In the genomic region with DNA sequence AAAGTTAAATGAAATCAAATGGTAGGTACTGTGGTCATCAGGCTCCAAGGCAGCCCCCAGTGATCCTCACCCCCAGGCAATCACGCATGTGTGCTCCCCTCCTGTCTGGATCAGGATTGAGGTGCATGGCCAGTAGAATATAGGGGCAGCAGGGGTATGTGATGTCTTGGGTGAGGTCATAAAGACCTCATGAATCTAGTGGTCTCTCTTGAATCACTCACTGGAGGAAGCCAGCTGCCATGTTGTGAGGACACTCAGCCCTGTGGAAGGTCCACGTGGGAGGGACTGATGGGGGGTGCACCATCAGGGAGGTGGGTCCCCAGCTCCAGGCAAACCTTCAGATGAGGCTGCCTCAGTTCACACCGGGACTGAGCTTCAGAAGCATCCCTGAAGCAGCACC, we compare ENCODE assay signal across 26 cellular contexts. TPM values are rescaled to one million over a fixed set of nuclear protein-coding genes. Genes with fewer than 3 reads are reported as not detected.
DNase-seq lines count a peak whose midpoint lies in the region; ATAC-seq and TF ChIP-seq lines count a peak whose summit lies in the region.
"Had no signal": no experiment of that assay in that cellular context is flagged by ENCODE, and none has a peak within 500 bp of the region (broad histone marks: within the 10 kb centered on the region; RNA-seq: fewer than 3 reads in every experiment).

No MANE protein-coding gene starts in this region.

- no peak for ATAC-seq in CD4-positive, alpha-beta T cell (ENCODE audit: poor library complexity)
- no peak for ATAC-seq in CD8-positive, alpha-beta T cell
- ATAC-seq in omental fat pad (ENCODE audit: low FRiP score) (peak; percentile 13), HG03175 (IDR thresholded peaks at IDR 0.05; ENCODE audit: unreplicated experiment) (no peak), HG02763 (IDR thresholded peaks at IDR 0.05; ENCODE audit: unreplicated experiment) (no peak)
- ATAC-seq: K562, left colon had no signal

- peaks cover 5% of the 10 kb centered on the region for H3K27me3 ChIP-seq in CD4-positive, alpha-beta T cell (ENCODE audit: control insufficient read depth, insufficient read depth, low read length)
- no peaks in the 10 kb centered on the region for H3K27me3 ChIP-seq in CD8-positive, alpha-beta T cell (ENCODE audit: insufficient read depth, low read length)
- peaks cover 33% of the 10 kb centered on the region for H3K27me3 ChIP-seq in endodermal cell (ENCODE audit: control insufficient read depth, insufficient read depth, low read length, poor library complexity, severe bottlenecking)

- POLR2A ChIA-PET in CD4-positive, alpha-beta T cell (lab: Charles Lee), result no interaction called here
- POLR2A ChIA-PET in CD8-positive, alpha-beta T cell (lab: Charles Lee), result no interaction called here

- H3K9ac ChIP-seq in endodermal cell (ENCODE audit: extremely low read depth, low read length, poor library complexity, severe bottlenecking), result no peak overlapping the region

- no peaks in the 10 kb centered on the region for H3K36me3 Mint-ChIP-seq in CD4-positive, alpha-beta T cell (ENCODE audit: low read depth)
- H3K36me3 Mint-ChIP-seq in CD8-positive, alpha-beta T cell, result no peaks in the 10 kb centered on the region
- H3K36me3 Mint-ChIP-seq in activated T-helper 2 cell treated with anti-CD3 and anti-CD28 coated beads, Interferon-gamma antibody, Interleukin-2, Interleukin-4, amounts not matched to agents 10 μg/mL and 5 μg/mL and 100 μg/mL, durations not matched to agents 14 hours and 24 hours and 36 hours (ENCODE audit: low read depth), result peaks cover 3% of the 10 kb centered on the region
- H3K36me3 Mint-ChIP-seq in endodermal cell (ENCODE audit: low read depth), result no peaks in the 10 kb centered on the region
- H3K36me3 Mint-ChIP-seq: CD14-positive monocyte had no signal

- no peaks in the 10 kb centered on the region for H3K27me3 Mint-ChIP-seq in CD4-positive, alpha-beta T cell
- H3K27me3 Mint-ChIP-seq in CD8-positive, alpha-beta T cell (ENCODE audit: low read depth), result no peaks in the 10 kb centered on the region
- H3K27me3 Mint-ChIP-seq in activated T-helper 2 cell treated with anti-CD3 and anti-CD28 coated beads, Interferon-gamma antibody, Interleukin-2, Interleukin-4, amounts not matched to agents 10 μg/mL and 5 μg/mL and 100 μg/mL, durations not matched to agents 14 hours and 24 hours and 36 hours (ENCODE audit: low read depth), result no peaks in the 10 kb centered on the region
- peaks cover 16% of the 10 kb centered on the region for H3K27me3 Mint-ChIP-seq in endodermal cell (ENCODE audit: insufficient read depth)

- H3K4me1 ChIP-seq in CD8-positive, alpha-beta T cell (ENCODE audit: insufficient read depth, low read length), result peaks cover 40% of the 10 kb centered on the region
- no peaks in the 10 kb centered on the region for H3K4me1 ChIP-seq in endodermal cell (ENCODE audit: control insufficient read depth, insufficient read depth, low read length)
- H3K4me1 ChIP-seq: breast epithelium had no signal

- no peaks in the 10 kb centered on the region for H3K36me3 ChIP-seq in CD8-positive, alpha-beta T cell (ENCODE audit: insufficient read depth, low read length)
- H3K36me3 ChIP-seq in endodermal cell (ENCODE audit: control insufficient read depth, insufficient read depth, low read length), result no peaks in the 10 kb centered on the region
- H3K36me3 ChIP-seq: breast epithelium, esophagus squamous epithelium, MG63, thyroid gland had no signal

- H3K4me3 ChIP-seq in CD8-positive, alpha-beta T cell (ENCODE audit: low read depth, low read length), result no peak overlapping the region
- H3K4me3 ChIP-seq in endodermal cell (ENCODE audit: low read length), result no peak overlapping the region
- H3K4me3 ChIP-seq: breast epithelium, coronary artery, esophagus squamous epithelium, hepatocyte, K562, MG63, SK-N-MC, thyroid gland had no signal

- peak overlapping the region; percentile 19 for H3K27ac Mint-ChIP-seq in CD4-positive, alpha-beta T cell
- H3K27ac Mint-ChIP-seq in CD8-positive, alpha-beta T cell, result peak overlapping the region; percentile 88
- H3K27ac Mint-ChIP-seq in activated T-helper 2 cell treated with anti-CD3 and anti-CD28 coated beads, Interferon-gamma antibody, Interleukin-2, Interleukin-4, amounts not matched to agents 10 μg/mL and 5 μg/mL and 100 μg/mL, durations not matched to agents 14 hours and 24 hours and 36 hours, result peak overlapping the region; percentile 77
- no peak overlapping the region for H3K27ac Mint-ChIP-seq in endodermal cell
- H3K27ac Mint-ChIP-seq: CD14-positive monocyte, memory B cell had no signal

- H3K27ac ChIP-seq in CD4-positive, alpha-beta T cell (ENCODE audit: low read depth, low read length), result peak overlapping the region; percentile 23
- H3K27ac ChIP-seq in CD8-positive, alpha-beta T cell (ENCODE audit: low read depth, low read length), result no peak overlapping the region
- H3K27ac ChIP-seq in endodermal cell (ENCODE audit: low read depth, low read length), result no peak overlapping the region
- H3K27ac ChIP-seq: breast epithelium, coronary artery, esophagus squamous epithelium, hepatocyte, thyroid gland had no signal

- peaks cover 24% of the 10 kb centered on the region for H3K4me1 Mint-ChIP-seq in CD4-positive, alpha-beta T cell (ENCODE audit: low read depth)
- peaks cover 7% of the 10 kb centered on the region for H3K4me1 Mint-ChIP-seq in CD8-positive, alpha-beta T cell (ENCODE audit: low read depth)
- H3K4me1 Mint-ChIP-seq in activated T-helper 2 cell treated with anti-CD3 and anti-CD28 coated beads, Interferon-gamma antibody, Interleukin-2, Interleukin-4, amounts not matched to agents 10 μg/mL and 5 μg/mL and 100 μg/mL, durations not matched to agents 14 hours and 24 hours and 36 hours (ENCODE audit: low read depth), result peaks cover 25% of the 10 kb centered on the region
- H3K4me1 Mint-ChIP-seq in endodermal cell, result no peaks in the 10 kb centered on the region

- H3K4me3 Mint-ChIP-seq in CD4-positive, alpha-beta T cell, result no peak overlapping the region
- peak overlapping the region; percentile 23 for H3K4me3 Mint-ChIP-seq in CD8-positive, alpha-beta T cell
- H3K4me3 Mint-ChIP-seq in activated T-helper 2 cell treated with anti-CD3 and anti-CD28 coated beads, Interferon-gamma antibody, Interleukin-2, Interleukin-4, amounts not matched to agents 10 μg/mL and 5 μg/mL and 100 μg/mL, durations not matched to agents 14 hours and 24 hours and 36 hours (ENCODE audit: low read depth), result no peak overlapping the region
- H3K4me3 Mint-ChIP-seq in endodermal cell, result no peak overlapping the region
- H3K4me3 Mint-ChIP-seq: CD14-positive monocyte, memory B cell had no signal

- TF ChIP-seq CTCF in CD4-positive, alpha-beta T cell (IDR thresholded peaks at IDR 0.05), result no peak
- TF ChIP-seq CTCF in CD8-positive, alpha-beta T cell (IDR thresholded peaks at IDR 0.05), result no peak
- no peak for TF ChIP-seq CTCF in omental fat pad (IDR thresholded peaks at IDR 0.05)
- TF ChIP-seq CTCF in endodermal cell (conservative IDR thresholded peaks at IDR 0.05), result no peak

- CTCF ChIA-PET in CD4-positive, alpha-beta T cell (lab: Charles Lee), result interaction anchor here (2.9 kb wide), 1 partner anchor 11 kb away, joined by 11 read pairs; no protein-coding TSS in a partner anchor
- CTCF ChIA-PET in CD8-positive, alpha-beta T cell (lab: Charles Lee), result interaction anchor here (1.1 to 3.7 kb wide), 3 partner anchors 11 to 89 kb away, joined by 3 to 24 read pairs (median 9); no protein-coding TSS in a partner anchor

- H3K9me3 Mint-ChIP-seq in CD4-positive, alpha-beta T cell, result no peaks in the 10 kb centered on the region
- H3K9me3 Mint-ChIP-seq in CD8-positive, alpha-beta T cell, result no peaks in the 10 kb centered on the region
- peaks cover 4% of the 10 kb centered on the region for H3K9me3 Mint-ChIP-seq in activated T-helper 2 cell treated with anti-CD3 and anti-CD28 coated beads, Interferon-gamma antibody, Interleukin-2, Interleukin-4, amounts not matched to agents 10 μg/mL and 5 μg/mL and 100 μg/mL, durations not matched to agents 14 hours and 24 hours and 36 hours
- H3K9me3 Mint-ChIP-seq in endodermal cell, result peaks cover 1% of the 10 kb centered on the region

- no peak for DNase-seq in CD4-positive, alpha-beta T cell
- DNase-seq in CD8-positive, alpha-beta T cell, result no peak
- no peak for DNase-seq in activated T-helper 2 cell treated with anti-CD3 and anti-CD28 coated beads, Interferon-gamma antibody, Interleukin-2, Interleukin-4, amounts not matched to agents 10 μg/mL and 5 μg/mL and 100 μg/mL, durations not matched to agents 14 hours and 24 hours and 36 hours (ENCODE audit: low spot score)
- DNase-seq in omental fat pad (ENCODE audit: low spot score), result no peak
- DNase-seq in endodermal cell, result no peak
- DNase-seq: amniotic stem cell, esophagus squamous epithelium, left colon, MG63, NCI-H2081, NCI-H774, nucleus accumbens, thyroid gland had no signal

- H3K9me3 ChIP-seq in CD4-positive, alpha-beta T cell (ENCODE audit: control insufficient read depth, low read length), result no peaks in the 10 kb centered on the region
- no peaks in the 10 kb centered on the region for H3K9me3 ChIP-seq in CD8-positive, alpha-beta T cell (ENCODE audit: low read length)
- no peaks in the 10 kb centered on the region for H3K9me3 ChIP-seq in endodermal cell (ENCODE audit: control insufficient read depth, low read length)
- H3K9me3 ChIP-seq: breast epithelium, esophagus squamous epithelium, MG63, thyroid gland had no signal

- intact Hi-C loops in CD4-positive, alpha-beta T cell (cut with DNase I, micrococcal nuclease), result no loop called here
- intact Hi-C loops in CD8-positive, alpha-beta T cell (cut with DNase I, micrococcal nuclease), result no loop called here
- intact Hi-C loops in activated T-helper 2 cell treated with anti-CD3 and anti-CD28 coated beads, Interferon-gamma antibody, Interleukin-2, Interleukin-4, amounts not matched to agents 10 μg/mL and 5 μg/mL and 100 μg/mL, durations not matched to agents 14 hours and 24 hours and 36 hours (cut with micrococcal nuclease), result loop anchor here (2.0 to 5.0 kb wide), 3 partner anchors 49 to 181 kb away; no protein-coding TSS in a partner anchor

- WGBS in endodermal cell (ENCODE audit: insufficient coverage in 1 of 2, insufficient read length in 1 of 2), 2 experiments, result 43 to 69% methylated on average over 2 to 3 of the region's 3 CpGs

RNA-seq across cellular contexts. Expression of a gene that starts 6.8 kb away (rescaled TPM):
- total RNA-seq in CD4-positive, alpha-beta T cell, result not detected
- total RNA-seq in CD8-positive, alpha-beta T cell, result not detected
- not detected in 2 replicates for total RNA-seq in activated T-helper 2 cell treated with anti-CD3 and anti-CD28 coated beads, Interferon-gamma antibody, Interleukin-2, Interleukin-4, amounts not matched to agents 10 μg/mL and 5 μg/mL and 100 μg/mL, durations not matched to agents 14 hours and 24 hours and 36 hours
- total RNA-seq in omental fat pad (not detected), endodermal cell (under 1 TPM in 1 of 2 donors, not detected in 1; 0.15 TPM)
- polyA plus RNA-seq in endodermal cell (2013, experiment 1 of 2), result not detected
- 0.12 TPM for polyA plus RNA-seq in endodermal cell (2013, experiment 2 of 2)
- total RNA-seq: breast epithelium; esophagus squamous epithelium; hepatocyte; renal cortical epithelial cell; T-helper 2 cell treated with Interferon-gamma antibody and Interleukin-4, amounts not matched to agents 100 ng/mL and 5 ng/mL, for 36 hours; thyroid gland had no signal
- polyA plus RNA-seq: CD14-positive monocyte, hepatocyte had no signal

RNA-seq across cellular contexts. Expression of a gene that starts 38.8 kb away (rescaled TPM):
- not detected for total RNA-seq in CD4-positive, alpha-beta T cell
- total RNA-seq in CD8-positive, alpha-beta T cell, result not detected
- total RNA-seq in activated T-helper 2 cell treated with anti-CD3 and anti-CD28 coated beads, Interferon-gamma antibody, Interleukin-2, Interleukin-4, amounts not matched to agents 10 μg/mL and 5 μg/mL and 100 μg/mL, durations not matched to agents 14 hours and 24 hours and 36 hours, result not detected in 2 replicates
- total RNA-seq in omental fat pad, result not detected
- under 1 TPM in 1 of 2 donors, not detected in 1; 0.20 TPM for total RNA-seq in endodermal cell
- 0.11 TPM for polyA plus RNA-seq in endodermal cell (2013, experiment 1 of 2)
- polyA plus RNA-seq in endodermal cell (2013, experiment 2 of 2), result not detected
- total RNA-seq: breast epithelium; esophagus squamous epithelium; frontal cortex; hepatocyte; HT-29; K562; left colon; renal cortical epithelial cell; T-helper 2 cell treated with Interferon-gamma antibody and Interleukin-4, amounts not matched to agents 100 ng/mL and 5 ng/mL, for 36 hours; thyroid gland had no signal
- polyA plus RNA-seq: CD14-positive monocyte, hepatocyte, K562 had no signal

RNA-seq across cellular contexts. Expression of a gene that starts 58.7 kb away (rescaled TPM):
- 100 to 1,000 TPM; 224 to 230 TPM for total RNA-seq in CD4-positive, alpha-beta T cell
- total RNA-seq in CD8-positive, alpha-beta T cell, result 100 to 1,000 TPM; 316 to 328 TPM
- total RNA-seq in activated T-helper 2 cell treated with anti-CD3 and anti-CD28 coated beads, Interferon-gamma antibody, Interleukin-2, Interleukin-4, amounts not matched to agents 10 μg/mL and 5 μg/mL and 100 μg/mL, durations not matched to agents 14 hours and 24 hours and 36 hours, result 215 TPM in 2 replicates
- total RNA-seq in omental fat pad (100 to 1,000 TPM in 2 of 4 donors, 10 to 100 TPM in 2; 92.2 to 174 (median 114) TPM), endodermal cell (10 to 100 TPM; 31.5 to 36.6 TPM)
- 21.6 TPM for polyA plus RNA-seq in endodermal cell (2013, experiment 1 of 2)
- polyA plus RNA-seq in endodermal cell (2013, experiment 2 of 2), result 19.6 TPM
